ENCODE assay signal across 2 cellular contexts in the genomic region with DNA sequence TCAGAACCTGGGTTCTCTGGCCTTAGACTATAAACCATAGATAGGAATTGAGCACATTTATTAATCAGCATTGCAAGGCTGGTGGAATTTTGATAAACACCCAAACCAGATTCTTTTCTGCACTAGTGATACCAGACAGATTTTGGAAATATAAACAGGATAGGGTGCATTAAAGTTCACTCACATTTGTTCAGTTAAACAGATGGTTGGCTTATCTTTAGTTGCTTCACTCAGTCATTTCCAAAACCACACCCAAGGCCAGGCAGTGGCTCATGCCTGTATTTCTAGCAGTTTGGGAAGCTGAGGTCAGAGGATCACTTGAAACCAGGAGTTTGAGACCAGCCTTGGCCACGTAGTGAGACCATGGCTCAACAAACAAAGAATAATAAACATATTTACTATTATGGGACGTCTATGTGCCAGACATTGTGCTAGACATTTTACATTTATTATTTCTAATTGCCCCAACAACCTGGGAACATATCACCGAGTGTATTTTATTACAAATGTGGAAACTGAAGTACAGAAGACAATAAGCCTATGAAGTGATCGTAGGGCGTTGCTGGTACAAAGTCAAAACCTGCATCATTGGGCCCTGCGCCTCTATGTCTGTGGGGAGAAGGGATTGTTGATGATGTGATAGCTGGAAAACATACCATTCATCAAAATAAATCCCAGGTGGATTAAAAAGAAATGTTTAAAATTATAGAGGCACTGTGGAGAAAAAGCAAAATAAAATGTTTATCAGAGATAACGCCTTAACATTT.
TF ChIP-seq lines count a peak whose summit lies in the region.

No MANE protein-coding gene starts in this region.

TF ChIP-seq in GM12878, 131 proteins besides CTCF, POLR2A, EP300 and RAD21:
- TF ChIP-seq, protein P1, sequence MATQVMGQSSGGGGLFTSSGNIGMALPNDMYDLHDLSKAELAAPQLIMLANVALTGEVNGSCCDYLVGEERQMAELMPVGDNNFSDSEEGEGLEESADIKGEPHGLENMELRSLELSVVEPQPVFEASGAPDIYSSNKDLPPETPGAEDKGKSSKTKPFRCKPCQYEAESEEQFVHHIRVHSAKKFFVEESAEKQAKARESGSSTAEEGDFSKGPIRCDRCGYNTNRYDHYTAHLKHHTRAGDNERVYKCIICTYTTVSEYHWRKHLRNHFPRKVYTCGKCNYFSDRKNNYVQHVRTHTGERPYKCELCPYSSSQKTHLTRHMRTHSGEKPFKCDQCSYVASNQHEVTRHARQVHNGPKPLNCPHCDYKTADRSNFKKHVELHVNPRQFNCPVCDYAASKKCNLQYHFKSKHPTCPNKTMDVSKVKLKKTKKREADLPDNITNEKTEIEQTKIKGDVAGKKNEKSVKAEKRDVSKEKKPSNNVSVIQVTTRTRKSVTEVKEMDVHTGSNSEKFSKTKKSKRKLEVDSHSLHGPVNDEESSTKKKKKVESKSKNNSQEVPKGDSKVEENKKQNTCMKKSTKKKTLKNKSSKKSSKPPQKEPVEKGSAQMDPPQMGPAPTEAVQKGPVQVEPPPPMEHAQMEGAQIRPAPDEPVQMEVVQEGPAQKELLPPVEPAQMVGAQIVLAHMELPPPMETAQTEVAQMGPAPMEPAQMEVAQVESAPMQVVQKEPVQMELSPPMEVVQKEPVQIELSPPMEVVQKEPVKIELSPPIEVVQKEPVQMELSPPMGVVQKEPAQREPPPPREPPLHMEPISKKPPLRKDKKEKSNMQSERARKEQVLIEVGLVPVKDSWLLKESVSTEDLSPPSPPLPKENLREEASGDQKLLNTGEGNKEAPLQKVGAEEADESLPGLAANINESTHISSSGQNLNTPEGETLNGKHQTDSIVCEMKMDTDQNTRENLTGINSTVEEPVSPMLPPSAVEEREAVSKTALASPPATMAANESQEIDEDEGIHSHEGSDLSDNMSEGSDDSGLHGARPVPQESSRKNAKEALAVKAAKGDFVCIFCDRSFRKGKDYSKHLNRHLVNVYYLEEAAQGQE (IDR thresholded peaks at IDR 0.05; ENCODE audit: low read depth, low read length): no peak
- peak; percentile 11; the same call in 1 of the 2 replicates for TF ChIP-seq RUNX3 (IDR thresholded peaks at IDR 0.05; ENCODE audit: low read length)

TF ChIP-seq in liver, 16 proteins besides CTCF, POLR2A, EP300 and RAD21 (continued from another document):
- peak in 1 of 2 donors; percentile 58 for TF ChIP-seq EGR1 (IDR thresholded peaks at IDR 0.05; ENCODE audit: low read depth in 2 of 2)
- TF ChIP-seq, protein P2, sequence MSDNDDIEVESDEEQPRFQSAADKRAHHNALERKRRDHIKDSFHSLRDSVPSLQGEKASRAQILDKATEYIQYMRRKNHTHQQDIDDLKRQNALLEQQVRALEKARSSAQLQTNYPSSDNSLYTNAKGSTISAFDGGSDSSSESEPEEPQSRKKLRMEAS (IDR thresholded peaks at IDR 0.05): peak; percentile 75
- TF ChIP-seq NR2F2 (IDR thresholded peaks at IDR 0.05): peak; percentile 82
- no peak for TF ChIP-seq HNF4G (IDR thresholded peaks at IDR 0.05)
- TF ChIP-seq HNF4A (conservative IDR thresholded peaks at IDR 0.05): peak; percentile 66 to 71
- peak; percentile 26 for TF ChIP-seq FOXA2 (IDR thresholded peaks at IDR 0.05)
- TF ChIP-seq, protein P3, sequence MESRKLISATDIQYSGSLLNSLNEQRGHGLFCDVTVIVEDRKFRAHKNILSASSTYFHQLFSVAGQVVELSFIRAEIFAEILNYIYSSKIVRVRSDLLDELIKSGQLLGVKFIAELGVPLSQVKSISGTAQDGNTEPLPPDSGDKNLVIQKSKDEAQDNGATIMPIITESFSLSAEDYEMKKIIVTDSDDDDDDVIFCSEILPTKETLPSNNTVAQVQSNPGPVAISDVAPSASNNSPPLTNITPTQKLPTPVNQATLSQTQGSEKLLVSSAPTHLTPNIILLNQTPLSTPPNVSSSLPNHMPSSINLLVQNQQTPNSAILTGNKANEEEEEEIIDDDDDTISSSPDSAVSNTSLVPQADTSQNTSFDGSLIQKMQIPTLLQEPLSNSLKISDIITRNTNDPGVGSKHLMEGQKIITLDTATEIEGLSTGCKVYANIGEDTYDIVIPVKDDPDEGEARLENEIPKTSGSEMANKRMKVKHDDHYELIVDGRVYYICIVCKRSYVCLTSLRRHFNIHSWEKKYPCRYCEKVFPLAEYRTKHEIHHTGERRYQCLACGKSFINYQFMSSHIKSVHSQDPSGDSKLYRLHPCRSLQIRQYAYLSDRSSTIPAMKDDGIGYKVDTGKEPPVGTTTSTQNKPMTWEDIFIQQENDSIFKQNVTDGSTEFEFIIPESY (IDR thresholded peaks at IDR 0.05): peak; percentile 42
- TF ChIP-seq, protein P4, sequence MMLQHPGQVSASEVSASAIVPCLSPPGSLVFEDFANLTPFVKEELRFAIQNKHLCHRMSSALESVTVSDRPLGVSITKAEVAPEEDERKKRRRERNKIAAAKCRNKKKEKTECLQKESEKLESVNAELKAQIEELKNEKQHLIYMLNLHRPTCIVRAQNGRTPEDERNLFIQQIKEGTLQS (IDR thresholded peaks at IDR 0.05): peak; percentile 23
- TF ChIP-seq, protein P1 (IDR thresholded peaks at IDR 0.05): peak; percentile 66
- TF ChIP-seq TAF1 (conservative IDR thresholded peaks at IDR 0.05): no peak
- TF ChIP-seq GABPA (IDR thresholded peaks at IDR 0.05 in 1 of 2, conservative IDR thresholded peaks at IDR 0.05 in 1 of 2): peak in 1 of 2 donors; percentile 25
- TF ChIP-seq YY1 (IDR thresholded peaks at IDR 0.05): peak; percentile 51
- TF ChIP-seq SP1 (IDR thresholded peaks at IDR 0.05): peak; percentile 70
